20 cellular contexts compared by ENCODE assay signal in genomic region chr11:78042858-78043257, GRCh38. TPM values are rescaled to one million over a fixed set of nuclear protein-coding genes. Genes with fewer than 3 reads are reported as not detected.
DNase-seq lines count a peak whose midpoint lies in the region; ATAC-seq lines count a peak whose summit lies in the region.
"Had no signal": no experiment of that assay in that cellular context is flagged by ENCODE, and none has a peak within 500 bp of the region (broad histone marks: within the 10 kb centered on the region; RNA-seq: fewer than 3 reads in every experiment).

No MANE protein-coding gene starts in this region.

- no peak overlapping the region for H2BK15ac ChIP-seq in mesenchymal stem cell (ENCODE audit: low read depth, poor library complexity, severe bottlenecking)

- H3K9me3 ChIP-seq in mesenchymal stem cell (ENCODE audit: control insufficient read depth, low read length), result no peaks in the 10 kb centered on the region
- H3K9me3 ChIP-seq: A549 had no signal

- WGBS in mesenchymal stem cell, result 93% methylated on average over 4 of the region's 5 CpGs

- no peak for ATAC-seq in GM18502 (IDR thresholded peaks at IDR 0.05; ENCODE audit: poor library complexity, unreplicated experiment)
- ATAC-seq: A549, HCT116 had no signal

- H4K8ac ChIP-seq in mesenchymal stem cell (ENCODE audit: low read length), result peak overlapping the region; percentile 13

- no peak overlapping the region for H3K4me3 ChIP-seq in mesenchymal stem cell (ENCODE audit: insufficient read depth in 1 of 2, low read depth in 1 of 2, low read length in 2 of 2)
- H3K4me3 ChIP-seq: A549 had no signal

- H3K9ac ChIP-seq in mesenchymal stem cell (ENCODE audit: low read length), result no peak overlapping the region

- no peak overlapping the region for H2BK5ac ChIP-seq in mesenchymal stem cell (ENCODE audit: low read depth, low read length, poor library complexity, severe bottlenecking)

- DNase-seq in DMS 273 (lab: John Stamatoyannopoulos, UW; ENCODE audit: unreplicated experiment) (peak; percentile 54), DMS 273 treated with DMSO at 0.1 percent for 48 hours (lab: John Stamatoyannopoulos, UW) (no peak), NCI-H2227 (lab: John Stamatoyannopoulos, UW; ENCODE audit: unreplicated experiment) (peak; percentile 47), NCI-H2227 treated with DMSO at 0.1 percent for 48 hours (lab: John Stamatoyannopoulos, UW) (no peak), mesenchymal stem cell (no peak)
- no peak for DNase-seq in stimulated activated CD4-positive, alpha-beta T cell treated with anti-CD3 and anti-CD28 coated beads, Interleukin-1b, Interleukin-23, amount 100 ng/mL, for 48 hours
- DNase-seq: AML-193; CD4-positive, alpha-beta T cell; DMS79; GF-D8; GOT3; H7; HFFc6 had no signal

- no peak overlapping the region for H2BK120ac ChIP-seq in mesenchymal stem cell (ENCODE audit: low read depth, low read length)

- H3K27me3 ChIP-seq in mesenchymal stem cell (ENCODE audit: control insufficient read depth in 1 of 2, insufficient read depth in 1 of 2, low read length in 2 of 2), result no peaks in the 10 kb centered on the region

- no peak overlapping the region for H3K4me2 ChIP-seq in mesenchymal stem cell (ENCODE audit: low read length, poor library complexity, severe bottlenecking)
- H3K4me2 ChIP-seq: A549 had no signal

- no peak overlapping the region for H4K91ac ChIP-seq in mesenchymal stem cell (ENCODE audit: low read length)

- H3K23ac ChIP-seq in mesenchymal stem cell (ENCODE audit: low read length in 2 of 2), result no peak overlapping the region

- no peak overlapping the region for H3K4ac ChIP-seq in mesenchymal stem cell (ENCODE audit: low read depth in 1 of 2, low read length in 2 of 2)

- H2BK12ac ChIP-seq in mesenchymal stem cell (ENCODE audit: low read length in 2 of 2), result peak overlapping the region in 1 of 2 experiments; percentile 16

- H3K36me3 ChIP-seq in mesenchymal stem cell (ENCODE audit: control insufficient read depth in 1 of 2, insufficient read depth in 2 of 2, low read depth in 1 of 2, low read length in 2 of 2), result no peaks in the 10 kb centered on the region

- peaks cover 13% of the 10 kb centered on the region for H3K4me1 ChIP-seq in mesenchymal stem cell (ENCODE audit: control insufficient read depth, insufficient read depth, low read depth, low read length)

- no peak overlapping the region for H3K14ac ChIP-seq in mesenchymal stem cell (ENCODE audit: low read length in 2 of 2)

- H3K27ac ChIP-seq in mesenchymal stem cell (ENCODE audit: low read length, poor library complexity, severe bottlenecking), result no peak overlapping the region
- H3K27ac ChIP-seq: 22Rv1, A549, C4-2B, HL-60 had no signal

- no peak overlapping the region for H2AK5ac ChIP-seq in mesenchymal stem cell (ENCODE audit: low read length, severe bottlenecking)

- no peak overlapping the region for H2AFZ ChIP-seq in mesenchymal stem cell (ENCODE audit: low read depth, low read length)

- no peaks in the 10 kb centered on the region for H3K79me1 ChIP-seq in mesenchymal stem cell (replicated peaks; ENCODE audit: low read length, poor library complexity, severe bottlenecking)

- H3K18ac ChIP-seq in mesenchymal stem cell (ENCODE audit: low read depth in 1 of 2, low read length in 2 of 2), result no peak overlapping the region

RNA-seq across cellular contexts. Expression of gene KCTD14, which starts 19.8 kb away (rescaled TPM):
- 2.1 TPM for polyA plus RNA-seq in mesenchymal stem cell (2013, experiment 1 of 2)
- 2.0 TPM for polyA plus RNA-seq in mesenchymal stem cell (2013, experiment 2 of 2)

RNA-seq across cellular contexts. Expression of gene THRSP, which starts 20.8 kb away (rescaled TPM):
- not detected for polyA plus RNA-seq in mesenchymal stem cell (2013, experiment 1 of 2)
- not detected for polyA plus RNA-seq in mesenchymal stem cell (2013, experiment 2 of 2)
- polyA plus RNA-seq: A549, BJ had no signal

RNA-seq across cellular contexts. Expression of gene NDUFC2, which starts 36.8 kb away (rescaled TPM):
- 291 TPM for polyA plus RNA-seq in mesenchymal stem cell (2013, experiment 1 of 2)
- 297 TPM for polyA plus RNA-seq in mesenchymal stem cell (2013, experiment 2 of 2)

RNA-seq across cellular contexts. Expression of gene INTS4, which starts 48.4 kb away (rescaled TPM):
- 15.8 TPM for polyA plus RNA-seq in mesenchymal stem cell (2013, experiment 1 of 2)
- 15.7 TPM for polyA plus RNA-seq in mesenchymal stem cell (2013, experiment 2 of 2)

Comparison
In these comparisons a context has a peak if more than half of its experiments do, and no peak if none do; other contexts are left out.
1. DNase-seq: peak in DMS 273 (single experiment) and NCI-H2227 (single experiment); none in DMS 273 treated with DMSO at 0.1 percent for 48 hours (single experiment), NCI-H2227 treated with DMSO at 0.1 percent for 48 hours (single experiment), mesenchymal stem cell (single experiment) and stimulated activated CD4-positive, alpha-beta T cell treated with anti-CD3 and anti-CD28 coated beads, Interleukin-1b, Interleukin-23, amount 100 ng/mL, for 48 hours (single experiment).